Comparison of ENCODE assay signal across 13 cellular contexts in genomic region chr13:94305463-94305862, GRCh38.
DNase-seq lines count a peak whose midpoint lies in the region; ATAC-seq lines count a peak whose summit lies in the region.
"Had no signal": no experiment of that assay in that cellular context is flagged by ENCODE, and none has a peak within 500 bp of the region (broad histone marks: within the 10 kb centered on the region; RNA-seq: fewer than 3 reads in every experiment).

No MANE protein-coding gene starts in this region.

- H3K36me3 ChIP-seq in mesendoderm (ENCODE audit: control insufficient read depth, insufficient read depth, low read length), result no peaks in the 10 kb centered on the region
- H3K36me3 ChIP-seq: thoracic aorta had no signal

- no peak overlapping the region for H3K9ac ChIP-seq in mesendoderm (ENCODE audit: low read length)

- H3K27ac Mint-ChIP-seq in T-helper 2 cell treated with Interferon-gamma antibody and Interleukin-4, amounts not matched to agents 5 μg/mL and 100 μg/mL, for 36 hours, result no peak overlapping the region
- H3K27ac Mint-ChIP-seq: activated T-cell treated with anti-CD3 and anti-CD28 coated beads, Interleukin-2, amount 50 U/mL, for 72 hours; nephron had no signal

- no peaks in the 10 kb centered on the region for H3K9me3 Mint-ChIP-seq in T-helper 2 cell treated with Interferon-gamma antibody and Interleukin-4, amounts not matched to agents 5 μg/mL and 100 μg/mL, for 36 hours
- H3K9me3 Mint-ChIP-seq: activated T-cell treated with anti-CD3 and anti-CD28 coated beads, Interleukin-2, amount 50 U/mL, for 72 hours; nephron had no signal

- no peak overlapping the region for H4K8ac ChIP-seq in mesendoderm (ENCODE audit: low read depth, low read length)

- no peaks in the 10 kb centered on the region for H3K36me3 Mint-ChIP-seq in T-helper 2 cell treated with Interferon-gamma antibody and Interleukin-4, amounts not matched to agents 5 μg/mL and 100 μg/mL, for 36 hours (ENCODE audit: low read depth)

- no peak overlapping the region for H3K4me3 ChIP-seq in mesendoderm (ENCODE audit: low read length)
- H3K4me3 ChIP-seq: thoracic aorta had no signal

- no peaks in the 10 kb centered on the region for H3K79me2 ChIP-seq in mesendoderm (ENCODE audit: control insufficient read depth, insufficient read depth, low read length)

- H4K5ac ChIP-seq in mesendoderm (ENCODE audit: low read length), result no peak overlapping the region

- no CpG with 5 or more reads among the region's 1 CpG for WGBS in mesendoderm (ENCODE audit: extremely low coverage, insufficient coverage, low lambda C conversion rate)

- H3K27me3 ChIP-seq in mesendoderm (ENCODE audit: insufficient read depth, low read length, poor library complexity), result no peaks in the 10 kb centered on the region

- H2BK15ac ChIP-seq in mesendoderm (replicated peaks; ENCODE audit: low read depth), result no peak overlapping the region

- no peak overlapping the region for H3K4ac ChIP-seq in mesendoderm (ENCODE audit: low read depth, low read length)

- no peak overlapping the region for H2BK120ac ChIP-seq in mesendoderm (ENCODE audit: low read depth, low read length)

- no peak overlapping the region for H2AK5ac ChIP-seq in mesendoderm (ENCODE audit: low read length)

- H3K27me3 Mint-ChIP-seq in T-helper 2 cell treated with Interferon-gamma antibody and Interleukin-4, amounts not matched to agents 5 μg/mL and 100 μg/mL, for 36 hours (ENCODE audit: low read depth), result peaks cover 5% of the 10 kb centered on the region

- no peak overlapping the region for H3K4me2 ChIP-seq in mesendoderm (ENCODE audit: low read length)

- peaks cover 2% of the 10 kb centered on the region for H3K4me1 ChIP-seq in mesendoderm (ENCODE audit: control insufficient read depth, low read depth, low read length)

- peaks cover 1% of the 10 kb centered on the region for H3K4me1 Mint-ChIP-seq in T-helper 2 cell treated with Interferon-gamma antibody and Interleukin-4, amounts not matched to agents 5 μg/mL and 100 μg/mL, for 36 hours (ENCODE audit: low read depth)

- H3K23ac ChIP-seq in mesendoderm (ENCODE audit: low read length), result no peak overlapping the region

- no peak overlapping the region for H3K4me3 Mint-ChIP-seq in T-helper 2 cell treated with Interferon-gamma antibody and Interleukin-4, amounts not matched to agents 5 μg/mL and 100 μg/mL, for 36 hours
- H3K4me3 Mint-ChIP-seq: activated T-cell treated with anti-CD3 and anti-CD28 coated beads, Interleukin-2, amount 50 U/mL, for 72 hours; nephron had no signal

- peak; percentile 29 for DNase-seq in AG08396 (ENCODE audit: low spot score)
- peak; percentile 56 for DNase-seq in NCI-H69 (lab: John Stamatoyannopoulos, UW)
- DNase-seq in dermis blood vessel endothelial cell, result peak; percentile 57
- DNase-seq in mesendoderm, result no peak
- no peak for DNase-seq in SIG-M5 (lab: John Stamatoyannopoulos, UW)
- DNase-seq in T-helper 2 cell treated with Interferon-gamma antibody and Interleukin-4, amounts not matched to agents 5 μg/mL and 100 μg/mL, for 36 hours (ENCODE audit: low spot score), result no peak
- DNase-seq: activated T-cell treated with anti-CD3 and anti-CD28 coated beads, Interleukin-2, amount 50 U/mL, for 72 hours; NCI-H1105 treated with DMSO at 0.1 percent for 48 hours had no signal

- peak overlapping the region; percentile 39 for H3K18ac ChIP-seq in mesendoderm (ENCODE audit: low read length)

- ATAC-seq in GM21423 (IDR thresholded peaks at IDR 0.05; ENCODE audit: unreplicated experiment), result no peak
- ATAC-seq in HG03442 (IDR thresholded peaks at IDR 0.05; ENCODE audit: unreplicated experiment), result no peak
- ATAC-seq: activated T-cell treated with anti-CD3 and anti-CD28 coated beads, Interleukin-2, amount 50 U/mL, for 72 hours had no signal

- no peak overlapping the region for H3K27ac ChIP-seq in mesendoderm (ENCODE audit: low read depth, low read length)
- H3K27ac ChIP-seq: C4-2B, thoracic aorta had no signal

- no peaks in the 10 kb centered on the region for H3K79me1 ChIP-seq in mesendoderm (ENCODE audit: low read length)

- no peak overlapping the region for H3K56ac ChIP-seq in mesendoderm (ENCODE audit: low read length)

- no peak overlapping the region for H2BK5ac ChIP-seq in mesendoderm (ENCODE audit: low read length)

Comparison
In these comparisons a context has a peak if more than half of its experiments do, and no peak if none do; other contexts are left out.
1. DNase-seq: peak in AG08396 (single experiment), NCI-H69 (single experiment) and dermis blood vessel endothelial cell (single experiment); none in mesendoderm (single experiment), SIG-M5 (single experiment) and T-helper 2 cell treated with Interferon-gamma antibody and Interleukin-4, amounts not matched to agents 5 μg/mL and 100 μg/mL, for 36 hours (single experiment).